11 cellular contexts compared by ENCODE assay signal in the genomic region with DNA sequence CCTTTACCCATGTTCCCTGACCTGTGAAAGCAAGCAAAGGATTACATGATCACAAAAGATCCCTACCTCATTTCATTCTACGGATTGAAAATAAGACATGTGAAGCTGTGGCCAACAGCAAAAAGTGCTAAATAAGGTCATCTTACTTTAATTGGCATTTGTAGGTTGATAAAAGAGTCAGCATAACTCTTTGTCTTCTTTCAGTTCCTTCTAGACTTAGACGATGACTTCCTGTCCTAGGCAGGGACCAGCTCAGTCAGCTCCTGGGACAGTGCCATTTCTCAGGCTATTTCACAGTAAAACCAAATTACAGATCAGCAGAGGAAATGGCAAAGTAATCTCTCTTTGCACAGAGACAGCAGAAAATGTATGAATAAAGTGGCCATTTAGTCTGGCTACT.
DNase-seq lines count a peak whose midpoint lies in the region; ATAC-seq and TF ChIP-seq lines count a peak whose summit lies in the region.
"Had no signal": no experiment of that assay in that cellular context is flagged by ENCODE, and none has a peak within 500 bp of the region (broad histone marks: within the 10 kb centered on the region; RNA-seq: fewer than 3 reads in every experiment).

No MANE protein-coding gene starts in this region.

- H3K4me1 Mint-ChIP-seq in Caco-2 (ENCODE audit: low read depth, unreplicated experiment): no peaks in the 10 kb centered on the region
- H3K4me1 Mint-ChIP-seq in activated naive CD4-positive, alpha-beta T cell treated with anti-CD3 and anti-CD28 coated beads for 36 hours (ENCODE audit: low read depth): no peaks in the 10 kb centered on the region
- H3K4me1 Mint-ChIP-seq: CD4-positive, CD25-positive, alpha-beta regulatory T cell had no signal

- no peaks in the 10 kb centered on the region for H3K36me3 Mint-ChIP-seq in Caco-2 (ENCODE audit: insufficient read depth, unreplicated experiment)
- no peaks in the 10 kb centered on the region for H3K36me3 Mint-ChIP-seq in activated naive CD4-positive, alpha-beta T cell treated with anti-CD3 and anti-CD28 coated beads for 36 hours (ENCODE audit: low read depth)
- H3K36me3 Mint-ChIP-seq: CD4-positive, CD25-positive, alpha-beta regulatory T cell had no signal

- H3K9me3 Mint-ChIP-seq in Caco-2 (ENCODE audit: unreplicated experiment): no peaks in the 10 kb centered on the region
- H3K9me3 Mint-ChIP-seq in activated naive CD4-positive, alpha-beta T cell treated with anti-CD3 and anti-CD28 coated beads for 36 hours: peaks cover 1% of the 10 kb centered on the region

- intact Hi-C loops in Caco-2 (cut with micrococcal nuclease; ENCODE audit: unreplicated experiment): no loop called here
- intact Hi-C loops in activated naive CD4-positive, alpha-beta T cell treated with anti-CD3 and anti-CD28 coated beads for 36 hours (cut with micrococcal nuclease): no loop called here

- ATAC-seq in GM21390 (IDR thresholded peaks at IDR 0.05; ENCODE audit: unreplicated experiment): peak; percentile 98
- ATAC-seq in HG03457 (IDR thresholded peaks at IDR 0.05; ENCODE audit: unreplicated experiment): peak; percentile 97

- no peak overlapping the region for H3K27ac Mint-ChIP-seq in Caco-2 (ENCODE audit: unreplicated experiment)
- no peak overlapping the region for H3K27ac Mint-ChIP-seq in activated naive CD4-positive, alpha-beta T cell treated with anti-CD3 and anti-CD28 coated beads for 36 hours
- H3K27ac Mint-ChIP-seq: CD4-positive, CD25-positive, alpha-beta regulatory T cell had no signal

- POLR2A ChIA-PET in Caco-2 (lab: Charles Lee): no interaction called here

- TF ChIP-seq CTCF in fibroblast of pulmonary artery (IDR thresholded peaks at IDR 0.05; ENCODE audit: low read length, missing control alignments): no peak
- no peak for TF ChIP-seq CTCF in Caco-2 (IDR thresholded peaks at IDR 0.05; ENCODE audit: insufficient read depth in 1 of 2, low read depth in 1 of 2, low read length in 1 of 2, severe bottlenecking in 1 of 2, unreplicated experiment in 1 of 2)

- H3K27me3 Mint-ChIP-seq in Caco-2 (ENCODE audit: insufficient read depth, unreplicated experiment): no peaks in the 10 kb centered on the region
- no peaks in the 10 kb centered on the region for H3K27me3 Mint-ChIP-seq in activated naive CD4-positive, alpha-beta T cell treated with anti-CD3 and anti-CD28 coated beads for 36 hours (ENCODE audit: low read depth)
- H3K27me3 Mint-ChIP-seq: CD4-positive, CD25-positive, alpha-beta regulatory T cell had no signal

- no peaks in the 10 kb centered on the region for H3K36me3 ChIP-seq in Caco-2 (ENCODE audit: control insufficient read depth, insufficient read depth, low read length)

- peak; percentile 20 for DNase-seq in CD1c-positive myeloid dendritic cell (ENCODE audit: extremely low spot score)
- DNase-seq in fibroblast of pulmonary artery (ENCODE audit: low read depth): peak; percentile 13
- DNase-seq in NCI-H774 (lab: John Stamatoyannopoulos, UW): no peak
- no peak for DNase-seq in Caco-2
- DNase-seq in foreskin melanocyte: no peak
- no peak for DNase-seq in activated naive CD4-positive, alpha-beta T cell treated with anti-CD3 and anti-CD28 coated beads for 36 hours
- DNase-seq: activated effector memory CD4-positive, alpha-beta T cell treated with Interleukin-2 at 50 U/mL for 16 hours; CD4-positive, CD25-positive, alpha-beta regulatory T cell; stimulated activated CD4-positive, alpha-beta T cell treated with anti-CD3 and anti-CD28 coated beads, Interleukin-2, amount 100 ng/mL, for 24 hours had no signal

- no peaks in the 10 kb centered on the region for H3K9me3 ChIP-seq in Caco-2

- no peaks in the 10 kb centered on the region for H3K27me3 ChIP-seq in Caco-2 (replicated peaks; ENCODE audit: control insufficient read depth, insufficient read depth, low read length)

- CTCF ChIA-PET in Caco-2 (lab: Charles Lee): no interaction called here
- CTCF ChIA-PET in activated naive CD4-positive, alpha-beta T cell treated with anti-CD3 and anti-CD28 coated beads for 36 hours (lab: Charles Lee): interaction anchor here (0.6 kb wide), 1 partner anchor 9 kb away, joined by 3 read pairs; no protein-coding TSS in a partner anchor

- H3K4me3 Mint-ChIP-seq in Caco-2 (ENCODE audit: unreplicated experiment): no peak overlapping the region
- H3K4me3 Mint-ChIP-seq in activated naive CD4-positive, alpha-beta T cell treated with anti-CD3 and anti-CD28 coated beads for 36 hours: no peak overlapping the region
- H3K4me3 Mint-ChIP-seq: CD4-positive, CD25-positive, alpha-beta regulatory T cell had no signal

- BruUV-seq in Caco-2 (replicated peaks; lab: Mats Ljungman, UMichigan): no TSS peak

- H3K4me1 ChIP-seq in Caco-2: no peaks in the 10 kb centered on the region

- H3K4me3 ChIP-seq in fibroblast of pulmonary artery (replicated peaks; ENCODE audit: low read depth, low read length): no peak overlapping the region
- no peak overlapping the region for H3K4me3 ChIP-seq in Caco-2 (ENCODE audit: low read depth, low read length)

Comparison
In these comparisons a context has a peak if more than half of its experiments do, and no peak if none do; other contexts are left out.
1. DNase-seq: peak in CD1c-positive myeloid dendritic cell (single experiment) and fibroblast of pulmonary artery (single experiment); none in NCI-H774 (single experiment), Caco-2 (0 of 2), foreskin melanocyte (single experiment) and activated naive CD4-positive, alpha-beta T cell treated with anti-CD3 and anti-CD28 coated beads for 36 hours (single experiment).